Comparison of ENCODE assay signal across 8 cellular contexts in genomic region chr11:61815790-61816735, GRCh38. TPM values are rescaled to one million over a fixed set of nuclear protein-coding genes. Genes with fewer than 3 reads are reported as not detected.
DNase-seq lines count a peak whose midpoint lies in the region; ATAC-seq and TF ChIP-seq lines count a peak whose summit lies in the region.

No MANE protein-coding gene starts in this region.

- peaks cover 14% of the 10 kb centered on the region for H3K4me1 ChIP-seq in HUES6 (ENCODE audit: control insufficient read depth, insufficient read depth, low read length)
- H3K4me1 ChIP-seq in osteoblast (ENCODE audit: insufficient read depth, low read length): peaks cover 34% of the 10 kb centered on the region

- H3K79me2 ChIP-seq in osteoblast (ENCODE audit: insufficient read depth, low read length): peaks cover 11% of the 10 kb centered on the region

- peaks cover 2% of the 10 kb centered on the region for H3K9me3 Mint-ChIP-seq in Calu3 (ENCODE audit: low read depth, unreplicated experiment)
- peaks cover 1% of the 10 kb centered on the region for H3K9me3 Mint-ChIP-seq in activated naive CD8-positive, alpha-beta T cell treated with anti-CD3 and anti-CD28 coated beads for 36 hours

- CTCF ChIA-PET in Calu3 (lab: Charles Lee) (interaction anchor here (0.6 to 3.9 kb wide), 4 partner anchors 19 to 266 kb away, joined by 3 to 21 read pairs (median 3); partner anchors contain the start of genes FEN1 and TMEM258), RWPE1 (lab: Yijun Ruan, JAX) (interaction anchor here (0.6 to 1.7 kb wide), 3 partner anchors 13 to 816 kb away, joined by 3 to 5 read pairs (median 3); no protein-coding TSS in a partner anchor)

- intact Hi-C loops in Calu3 (cut with micrococcal nuclease; ENCODE audit: unreplicated experiment) (no loop called here), Right ventricle myocardium inferior (cut with DNase I) (loop anchor here (5.0 kb wide), 4 partner anchors 36 to 291 kb away; partner anchors contain the start of genes FADS3 and FTH1)

- H3K36me3 ChIP-seq in HUES6 (ENCODE audit: control insufficient read depth, insufficient read depth, low read length): peaks cover 30% of the 10 kb centered on the region
- H3K36me3 ChIP-seq in osteoblast (ENCODE audit: insufficient read depth, low read length): peaks cover 9% of the 10 kb centered on the region

- peak; percentile 6 for TF ChIP-seq CTCF in Calu3 (IDR thresholded peaks at IDR 0.05; ENCODE audit: unreplicated experiment)
- TF ChIP-seq CTCF in RWPE1 (conservative IDR thresholded peaks at IDR 0.05; ENCODE audit: low read depth): no peak
- no peak for TF ChIP-seq CTCF in osteoblast (IDR thresholded peaks at IDR 0.05; ENCODE audit: extremely low read depth, low read depth, low read length)

- H3K9ac ChIP-seq in HUES6 (ENCODE audit: low read length): peak overlapping the region; percentile 97

- peak overlapping the region; percentile 98 for H3K4me2 ChIP-seq in osteoblast (ENCODE audit: insufficient read depth, low read length)

- peaks cover 8% of the 10 kb centered on the region for H3K4me1 Mint-ChIP-seq in Calu3 (ENCODE audit: low read depth, unreplicated experiment)
- peaks cover 9% of the 10 kb centered on the region for H3K4me1 Mint-ChIP-seq in activated naive CD8-positive, alpha-beta T cell treated with anti-CD3 and anti-CD28 coated beads for 36 hours

- DNase-seq in Calu3 (peak; percentile 66), RWPE1 (ENCODE audit: low spot score) (peak; percentile 82), Right ventricle myocardium inferior (ENCODE audit: missing footprints) (peak; percentile 85), osteoblast (ENCODE audit: insufficient read length, low spot score, missing footprints) (peak; percentile 93)
- peak; percentile 78 for DNase-seq in activated naive CD8-positive, alpha-beta T cell treated with anti-CD3 and anti-CD28 coated beads for 36 hours

- peak overlapping the region; percentile 91 for H3K27ac Mint-ChIP-seq in Calu3 (ENCODE audit: unreplicated experiment)
- peak overlapping the region; percentile 76 for H3K27ac Mint-ChIP-seq in activated naive CD8-positive, alpha-beta T cell treated with anti-CD3 and anti-CD28 coated beads for 36 hours

- H3K4me3 ChIP-seq in HUES6 (ENCODE audit: low read depth, low read length): peak overlapping the region; percentile 63
- peak overlapping the region; percentile 92 for H3K4me3 ChIP-seq in osteoblast (ENCODE audit: insufficient read depth, low read length)

- no peaks in the 10 kb centered on the region for H3K27me3 Mint-ChIP-seq in Calu3 (ENCODE audit: unreplicated experiment)
- peaks cover 49% of the 10 kb centered on the region for H3K27me3 Mint-ChIP-seq in activated naive CD8-positive, alpha-beta T cell treated with anti-CD3 and anti-CD28 coated beads for 36 hours

- ATAC-seq in GM19468 (IDR thresholded peaks at IDR 0.05; ENCODE audit: extremely low read depth, unreplicated experiment): peak; percentile 6
- ATAC-seq in Right ventricle myocardium inferior: peak; percentile 44
- ATAC-seq in HG02884 (IDR thresholded peaks at IDR 0.05; ENCODE audit: unreplicated experiment): no peak

- H4K20me1 ChIP-seq in osteoblast (ENCODE audit: insufficient read depth, low read length): no peaks in the 10 kb centered on the region

- H2AFZ ChIP-seq in osteoblast (ENCODE audit: low read length): peak overlapping the region; percentile 96

- H3K27ac ChIP-seq in HUES6 (ENCODE audit: low read depth, low read length) (peak overlapping the region; percentile 86), RWPE1 (peak overlapping the region; percentile 97), osteoblast (ENCODE audit: low read depth, low read length) (peak overlapping the region; percentile 93)

- H3K36me3 Mint-ChIP-seq in Calu3 (ENCODE audit: insufficient read depth, unreplicated experiment): peaks cover 39% of the 10 kb centered on the region
- H3K36me3 Mint-ChIP-seq in activated naive CD8-positive, alpha-beta T cell treated with anti-CD3 and anti-CD28 coated beads for 36 hours: peaks cover 25% of the 10 kb centered on the region

- H3K4me3 Mint-ChIP-seq in Calu3 (ENCODE audit: low read depth, unreplicated experiment): peak overlapping the region; percentile 89
- peak overlapping the region; percentile 93 for H3K4me3 Mint-ChIP-seq in activated naive CD8-positive, alpha-beta T cell treated with anti-CD3 and anti-CD28 coated beads for 36 hours

- BruUV-seq in Calu3 (replicated peaks; lab: Mats Ljungman, UMichigan): no TSS peak

- H3K27me3 ChIP-seq in HUES6 (ENCODE audit: control insufficient read depth, insufficient read depth, low read length) (no peaks in the 10 kb centered on the region), osteoblast (ENCODE audit: insufficient read depth, low read length) (no peaks in the 10 kb centered on the region)

- H3K9me3 ChIP-seq in HUES6 (ENCODE audit: control insufficient read depth, insufficient read depth, low read depth, low read length) (no peaks in the 10 kb centered on the region), osteoblast (ENCODE audit: low read depth, low read length) (no peaks in the 10 kb centered on the region)

- POLR2A ChIA-PET in RWPE1 (lab: Yijun Ruan, JAX; ENCODE audit: low non-redundant PET): interaction anchor here (0.5 to 1.2 kb wide), 2 partner anchors 24 to 785 kb away, joined by 4 to 8 read pairs; partner anchors contain the start of gene TMEM258

RNA-seq across cellular contexts. Expression of gene FADS1, which starts 0.7 kb away (rescaled TPM):
- 55.6 and 74.1 TPM in 2 replicates for total RNA-seq in Calu3 (2022)
- total RNA-seq in activated naive CD8-positive, alpha-beta T cell treated with anti-CD3 and anti-CD28 coated beads for 36 hours: 10 to 100 TPM; 18.1 to 18.2 TPM
- total RNA-seq in Right ventricle myocardium inferior: 25.7 TPM
- total RNA-seq in osteoblast: 303 and 323 TPM in 2 replicates

RNA-seq across cellular contexts. Expression of gene FADS2, which starts 12.0 kb away (rescaled TPM):
- total RNA-seq in Calu3 (2022) (8.5 and 19.2 TPM in 2 replicates), Right ventricle myocardium inferior (35.7 TPM), osteoblast (258 and 275 TPM in 2 replicates)
- total RNA-seq in activated naive CD8-positive, alpha-beta T cell treated with anti-CD3 and anti-CD28 coated beads for 36 hours: 10 to 100 TPM; 65.4 to 65.6 TPM

RNA-seq across cellular contexts. Expression of gene FEN1, which starts 23.4 kb away (rescaled TPM):
- 72.4 TPM in 2 replicates for total RNA-seq in Calu3 (2022)
- 100 to 1,000 TPM; 135 to 140 TPM for total RNA-seq in activated naive CD8-positive, alpha-beta T cell treated with anti-CD3 and anti-CD28 coated beads for 36 hours
- total RNA-seq in Right ventricle myocardium inferior: 7.0 TPM
- 7.7 and 9.0 TPM in 2 replicates for total RNA-seq in osteoblast

RNA-seq across cellular contexts. Expression of gene TMEM258, which starts 23.7 kb away (rescaled TPM):
- total RNA-seq in Calu3 (2022) (140 and 146 TPM in 2 replicates), Right ventricle myocardium inferior (130 TPM), osteoblast (63.3 and 81.9 TPM in 2 replicates)
- total RNA-seq in activated naive CD8-positive, alpha-beta T cell treated with anti-CD3 and anti-CD28 coated beads for 36 hours: 100 to 1,000 TPM; 143 TPM
